In the genomic region with DNA sequence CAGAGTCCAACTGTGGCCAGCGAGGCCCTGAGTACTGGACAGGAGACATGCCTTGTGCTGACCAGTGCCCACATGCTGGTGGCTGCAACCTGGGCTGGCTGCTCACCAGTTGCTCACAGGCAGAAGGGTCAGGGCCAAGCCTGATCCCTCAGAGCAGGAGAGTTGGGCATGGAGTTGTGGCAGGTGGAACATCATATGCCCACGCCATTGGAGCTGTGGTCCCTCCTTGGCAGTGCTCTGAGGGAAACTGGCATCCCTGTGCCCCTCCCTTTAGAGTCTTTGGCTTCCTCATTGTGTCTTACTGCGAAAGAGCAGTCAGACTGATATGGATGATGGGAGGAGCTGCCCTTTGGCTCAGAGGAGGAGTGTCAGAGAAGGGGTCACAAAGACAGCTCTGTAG, we compare ENCODE assay signal across 26 cellular contexts. TPM values are rescaled to one million over a fixed set of nuclear protein-coding genes. Genes with fewer than 3 reads are reported as not detected.
"Had no signal": no experiment of that assay in that cellular context is flagged by ENCODE, and none has a peak within 500 bp of the region (broad histone marks: within the 10 kb centered on the region; RNA-seq: fewer than 3 reads in every experiment).

No MANE protein-coding gene starts in this region.

- DNase-seq: activated CD4-positive, alpha-beta memory T cell treated with anti-CD3 and anti-CD28 coated beads, Interleukin-2, amount 10 ng/mL, durations not matched to agents 7 days and 5 days; activated CD4-positive, alpha-beta T cell treated with anti-CD3 and anti-CD28 coated beads for 1 hour; activated CD4-positive, alpha-beta T cell treated with anti-CD3 and anti-CD28 coated beads, Interleukin-2, amount 10 ng/mL, durations not matched to agents 7 days and 5 days; activated gamma-delta T cell treated with Interleukin-2 at 50 U/mL for 16 hours; activated T-cell treated with anti-CD3 and anti-CD28 coated beads, Interleukin-2, amount 50 U/mL, for 4 hours; effector CD8-positive, alpha-beta T cell; right lobe of liver; stimulated activated CD4-positive, alpha-beta T cell treated with anti-CD3 and anti-CD28 coated beads, Interleukin-1b, Interleukin-23, amount 100 ng/mL, for 48 hours; stimulated activated CD4-positive, alpha-beta T cell treated with anti-CD3 and anti-CD28 coated beads, Interleukin-4, amount 100 ng/mL, for 4 hours; stimulated activated CD8-positive, alpha-beta memory T cell treated with anti-CD3 and anti-CD28 coated beads, Interleukin-4, amount 100 ng/mL, for 48 hours; stimulated activated naive CD8-positive, alpha-beta T cell treated with anti-CD3 and anti-CD28 coated beads, Interleukin-15, amount 100 ng/mL, for 72 hours; substantia nigra had no signal

- H3K27me3 ChIP-seq: right lobe of liver had no signal

- H3K4me3 ChIP-seq: right lobe of liver, skin epidermis had no signal

- H3K36me3 ChIP-seq: right lobe of liver had no signal

- H3K4me1 ChIP-seq: right lobe of liver had no signal

- ATAC-seq: activated naive CD4-positive, alpha-beta T cell treated with anti-CD3 and anti-CD28 coated beads, Interleukin-2, amount 50 U/mL, for 72 hours; activated T-cell treated with anti-CD3 and anti-CD28 coated beads, Interleukin-2, amount 50 U/mL, for 4 hours; activated T-helper 17 cell treated with anti-CD3 and anti-CD28 coated beads, Interleukin-2, amount 50 U/mL, for 72 hours; natural killer cell treated with Interleukin-12 subunit alpha and Interleukin-12 subunit beta and Interleukin-15 and Interleukin-18, amount 100 ng/mL, for 72 hours; right lobe of liver; stimulated activated memory B cell treated with anti-CD40 and anti-IgM and Interleukin-4, amounts not matched to agents 10 μg/mL and 1 μg/mL and 100 μg/mL, for 72 hours; stimulated activated naive CD8-positive, alpha-beta T cell treated with anti-CD3 and anti-CD28 coated beads, Interleukin-15, amount 100 ng/mL, for 72 hours; WTC11 had no signal

- H3K9me3 ChIP-seq: right lobe of liver had no signal

- H3K27ac ChIP-seq: right lobe of liver, skin epidermis had no signal

- FAIRE-seq: bronchial epithelial cell, colon, endometrium, frontal cortex, islet of Langerhans, TTC549 had no signal

RNA-seq across cellular contexts. Expression of a gene that starts 3.2 kb away (rescaled TPM):
- total RNA-seq: activated CD4-positive, alpha-beta memory T cell treated with anti-CD3 and anti-CD28 coated beads, Interleukin-2, amount 10 ng/mL, durations not matched to agents 7 days and 5 days; activated CD4-positive, alpha-beta T cell treated with anti-CD3 and anti-CD28 coated beads, Interleukin-2, amount 10 ng/mL, durations not matched to agents 7 days and 5 days; activated naive CD4-positive, alpha-beta T cell treated with anti-CD3 and anti-CD28 coated beads, Interleukin-2, amount 50 U/mL, for 72 hours; frontal cortex; natural killer cell treated with Interleukin-12 subunit alpha and Interleukin-12 subunit beta and Interleukin-15 and Interleukin-18, amount 100 ng/mL, for 72 hours; T-helper 1 cell treated with Interleukin-12 subunit alpha and Interleukin-12 subunit beta and Interleukin-4 antibody, amounts not matched to agents 30 ng/mL and 1 ng/mL, for 36 hours; urinary bladder had no signal
